Comparison of ENCODE assay signal across 8 cellular contexts in genomic region chr17:73231841-73232586, GRCh38. TPM values are rescaled to one million over a fixed set of nuclear protein-coding genes. Genes with fewer than 3 reads are reported as not detected.
DNase-seq lines count a peak whose midpoint lies in the region; ATAC-seq and TF ChIP-seq lines count a peak whose summit lies in the region.

No MANE protein-coding gene starts in this region.

- peaks cover 2 to 26% (median 16%) of the 10 kb centered on the region in 4 donors for H3K4me1 ChIP-seq in liver (ENCODE audit: control insufficient read depth in 4 of 4, insufficient read depth in 4 of 4, low read length in 3 of 4)

- DNase-seq in CD1c-positive myeloid dendritic cell (ENCODE audit: extremely low spot score) = peak; percentile 98
- peak; percentile 88 for DNase-seq in NCI-H748 treated with DMSO at 0.1 percent for 48 hours (lab: John Stamatoyannopoulos, UW)
- peak; percentile 96 for DNase-seq in activated CD4-positive, alpha-beta T cell treated with anti-CD3 and anti-CD28 coated beads, Interleukin-2, amount 50 U/mL, for 4 hours
- peak; percentile 83 to 95 for DNase-seq in dermis microvascular lymphatic vessel endothelial cell (ENCODE audit: low read depth in 2 of 2)
- DNase-seq in stimulated activated CD4-positive, alpha-beta T cell treated with anti-CD3 and anti-CD28 coated beads, Interleukin-4, amount 100 ng/mL, for 1 hour = peak; percentile 99

- peak overlapping the region; percentile 82 to 90 (median 89) for H3K4me3 ChIP-seq in liver (ENCODE audit: low read depth in 1 of 3, low read length in 3 of 3)

- H3K27me3 ChIP-seq in liver (ENCODE audit: control insufficient read depth in 4 of 4, insufficient read depth in 4 of 4, low read length in 3 of 4) = no peaks in the 10 kb centered on the region

- ATAC-seq in GM19395 (IDR thresholded peaks at IDR 0.05; ENCODE audit: unreplicated experiment) (peak; percentile 77), HG03558 (IDR thresholded peaks at IDR 0.05; ENCODE audit: extremely low read depth, unreplicated experiment) (peak; percentile 42)

- peak overlapping the region; percentile 82 to 90 for H3K9ac ChIP-seq in liver (ENCODE audit: low read depth in 1 of 2, low read length in 2 of 2)

- TF ChIP-seq RAD21 in liver (IDR thresholded peaks at IDR 0.05) = peak; percentile 45 to 52

- H3K9me3 ChIP-seq in liver (ENCODE audit: control insufficient read depth in 4 of 4, low read length in 3 of 4) = no peaks in the 10 kb centered on the region

- peak; percentile 41 for TF ChIP-seq CTCF in liver (IDR thresholded peaks at IDR 0.05; ENCODE audit: low read depth, low read length, missing input control)

- whole genome bisulfite sequencing in liver = under 1% methylated on average over 63 of the region's 63 CpGs

- H3K36me3 ChIP-seq in liver (ENCODE audit: control insufficient read depth in 4 of 4, insufficient read depth in 3 of 4, low read depth in 1 of 4, low read length in 3 of 4) = peaks cover 2 to 13% (median 9%) of the 10 kb centered on the region in 4 donors

- peak overlapping the region; percentile 72 to 75 for H3K27ac ChIP-seq in liver (ENCODE audit: low read depth in 1 of 2, low read length in 2 of 2)

TF ChIP-seq in liver, 16 proteins besides CTCF, POLR2A, EP300 and RAD21:
- TF ChIP-seq GABPA (IDR thresholded peaks at IDR 0.05 in 1 of 2, conservative IDR thresholded peaks at IDR 0.05 in 1 of 2) (peak in 1 of 2 donors; percentile 80), SP1 (IDR thresholded peaks at IDR 0.05) (peak; percentile 40), YY1 (IDR thresholded peaks at IDR 0.05) (peak; percentile 74), TAF1 (conservative IDR thresholded peaks at IDR 0.05) (no peak), ATF3 (IDR thresholded peaks at IDR 0.05) (no peak), JUND (IDR thresholded peaks at IDR 0.05) (no peak), RXRA (IDR thresholded peaks at IDR 0.05) (peak in 1 of 2 donors; percentile 29), REST (IDR thresholded peaks at IDR 0.05) (peak; percentile 55), EGR1 (IDR thresholded peaks at IDR 0.05; ENCODE audit: low read depth in 2 of 2) (peak in 1 of 2 donors; percentile 40)

RNA-seq across cellular contexts. Expression of gene CPSF4L, which starts 29.7 kb away (rescaled TPM):
- total RNA-seq in dermis microvascular lymphatic vessel endothelial cell (not detected in 2 replicates), liver (not detected)
- not detected for polyA plus RNA-seq in liver

RNA-seq across cellular contexts. Expression of gene COG1, which starts 39.2 kb away (rescaled TPM):
- total RNA-seq in dermis microvascular lymphatic vessel endothelial cell = 15.1 and 17.3 TPM in 2 replicates
- total RNA-seq in liver = 10 to 100 TPM in 1 of 2 donors, 1 to 10 TPM in 1; 6.9 to 13.6 TPM
- 10 to 100 TPM; 10.4 to 16.5 TPM for polyA plus RNA-seq in liver

Comparison
In these comparisons a context has a peak if more than half of its experiments do, and no peak if none do; other contexts are left out.
1. Peak in every context shown above with its lines: DNase-seq, ATAC-seq, H3K4me3 ChIP-seq and H3K27ac ChIP-seq.